10 cellular contexts compared by ENCODE assay signal in the genomic region with DNA sequence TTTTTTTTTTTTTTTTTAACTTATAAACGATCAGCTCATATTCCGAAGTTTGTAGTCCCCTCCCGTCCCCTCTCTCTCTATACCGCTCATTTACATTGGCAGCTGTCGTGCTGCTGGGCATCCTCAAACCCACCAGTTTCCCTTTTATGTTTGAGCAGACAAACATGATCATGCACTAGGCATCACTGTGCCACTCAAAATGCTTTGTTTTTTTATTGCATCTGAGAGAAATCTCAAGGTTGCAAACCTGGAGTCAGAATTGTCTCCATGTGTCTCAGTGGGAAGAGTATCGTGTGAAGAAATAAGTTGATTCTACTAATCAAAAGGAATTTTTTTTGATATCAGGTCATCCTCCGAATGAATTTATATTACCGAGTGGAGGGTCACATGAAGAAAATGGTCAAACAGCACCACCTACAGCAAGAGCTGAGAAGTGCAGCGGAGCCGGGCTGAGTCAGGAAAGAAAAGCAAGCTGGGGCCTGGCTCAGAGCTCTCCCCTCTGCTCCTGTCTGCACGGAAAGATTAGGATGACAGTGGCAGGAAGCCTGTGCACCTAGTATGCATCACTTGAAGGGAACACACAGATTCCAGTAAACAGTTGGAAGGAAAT. TPM values are rescaled to one million over a fixed set of nuclear protein-coding genes. Genes with fewer than 3 reads are reported as not detected.
DNase-seq lines count a peak whose midpoint lies in the region; ATAC-seq, FAIRE-seq and TF ChIP-seq lines count a peak whose summit lies in the region.
"Not testable (repeated sequence)": the region's sequence is repeated elsewhere in the genome, so short reads cannot be mapped to it uniquely, and the experiment has no call there.
"Had no signal": no experiment of that assay in that cellular context is flagged by ENCODE, and none has a peak within 500 bp of the region (broad histone marks: within the 10 kb centered on the region; RNA-seq: fewer than 3 reads in every experiment).

No MANE protein-coding gene starts in this region.

- H3K4me1 ChIP-seq in ACC112 (ENCODE audit: control insufficient read depth, insufficient read depth, low read length, unreplicated experiment); OCI-LY3 (ENCODE audit: low read length); GM12878 (ENCODE audit: control insufficient read depth, insufficient read depth, low read length); heart right ventricle: not testable (repeated sequence)

- H4K20me1 ChIP-seq in OCI-LY3 (ENCODE audit: insufficient read depth, low read length); GM12878 (ENCODE audit: control insufficient read depth, insufficient read depth): not testable (repeated sequence)

- BruUV-seq in GM12878 (replicated peaks; lab: Mats Ljungman, UMichigan), result not testable (repeated sequence)

- FAIRE-seq in GM12878 (lab: Jason Lieb, UNC), result not testable (repeated sequence)

- not testable (repeated sequence) for H3K9ac ChIP-seq in OCI-LY3 (ENCODE audit: low read length); GM12878 (ENCODE audit: control insufficient read depth, insufficient read depth, low read length)

- SMC1A ChIA-PET in GM12878 (lab: Charles Lee; ENCODE audit: uncharacterized antibody, unreplicated experiment), result not testable (repeated sequence)

- not testable (repeated sequence) for H2AFZ ChIP-seq in ACC112 (ENCODE audit: low read length, unreplicated experiment); OCI-LY3 (ENCODE audit: low read depth, low read length); GM12878 (ENCODE audit: control insufficient read depth, low read depth, low read length)

- H3K36me3 ChIP-seq in ACC112 (ENCODE audit: insufficient read depth, low read length); OCI-LY3 (replicated peaks; ENCODE audit: low read depth, low read length); GM12878 (ENCODE audit: control insufficient read depth in 2 of 2, insufficient read depth in 2 of 2, low read length in 1 of 2); heart right ventricle: not testable (repeated sequence)

- TF ChIP-seq CTCF in OCI-LY3 (IDR thresholded peaks at IDR 0.05; ENCODE audit: low read depth, low read length), result peak; percentile 31
- peak in 2 of 3 experiments; percentile 15 to 33; a peak in 3 of 6 replicates for TF ChIP-seq CTCF in GM12878 (IDR thresholded peaks at IDR 0.05 in 2 of 3, conservative IDR thresholded peaks at IDR 0.05 in 1 of 3; ENCODE audit: control insufficient read depth in 2 of 3, extremely low read depth in 1 of 3, insufficient read depth in 1 of 3, low read depth in 3 of 3, low read length in 3 of 3)
- TF ChIP-seq CTCF in heart right ventricle (IDR thresholded peaks at IDR 0.05), result peak; percentile 12 to 69 (median 50)
- not testable (repeated sequence) for TF ChIP-seq CTCF in omental fat pad (IDR thresholded peaks at IDR 0.05)

- not testable (repeated sequence) for TF ChIP-seq EP300 in GM12878 (IDR thresholded peaks at IDR 0.05; ENCODE audit: borderline replicate concordance in 1 of 2, control insufficient read depth in 1 of 2, low read depth in 2 of 2, low read length in 2 of 2)

- DNase-seq in GM12878 (ENCODE audit: low read depth, low spot score); heart right ventricle; omental fat pad (ENCODE audit: low spot score): not testable (repeated sequence)

- POLR2A ChIA-PET in GM12878 (lab: Charles Lee), result not testable (repeated sequence)

- RAD21 ChIA-PET in GM12878 (lab: Charles Lee; ENCODE audit: unreplicated experiment), result not testable (repeated sequence)

- 0% methylated on average over 7 of the region's 11 CpGs for WGBS in GM12878 (ENCODE audit: insufficient coverage, insufficient replicate concordance, low lambda C conversion rate, missing lambda C conversion rate)
- WGBS in heart right ventricle, 2 donors, result 12 to 17% methylated on average over 9 of the region's 11 CpGs

- H3K4me3 ChIP-seq in ACC112 (ENCODE audit: low read depth, low read length) (peak overlapping the region; percentile 62; the same call in 1 of the 2 replicates), OCI-LY3 (ENCODE audit: low read length) (peak overlapping the region; percentile 68)
- H3K4me3 ChIP-seq in GM12878, heart right ventricle: not testable (repeated sequence)

- H3K79me2 ChIP-seq in ACC112 (ENCODE audit: control insufficient read depth, insufficient read depth, low read length, unreplicated experiment); OCI-LY3 (ENCODE audit: low read length); GM12878 (ENCODE audit: control insufficient read depth, insufficient read depth, low read length): not testable (repeated sequence)

- not testable (repeated sequence) for TF ChIP-seq POLR2A in GM12878 (IDR thresholded peaks at IDR 0.05; ENCODE audit: low read depth, low read length)

- CTCF ChIA-PET in GM12878 (lab: Yijun Ruan, JAX), result interaction anchor here (1.1 to 1.3 kb wide), 2 partner anchors 97 to 99 kb away, joined by 3 to 4 read pairs; no protein-coding TSS in a partner anchor

- H3K9me3 ChIP-seq in OCI-LY3 (ENCODE audit: insufficient read depth, low read length); GM12878 (replicated peaks; ENCODE audit: control insufficient read depth, insufficient read depth, low read length); heart right ventricle: not testable (repeated sequence)

- H3K27ac ChIP-seq in ACC112 (ENCODE audit: low read depth, low read length); OCI-LY3 (ENCODE audit: low read length); GM12878 (ENCODE audit: control insufficient read depth, insufficient read depth); heart right ventricle: not testable (repeated sequence)

- ATAC-seq in GM18520 (IDR thresholded peaks at IDR 0.05; ENCODE audit: unreplicated experiment) (peak; percentile 68), GM21529 (IDR thresholded peaks at IDR 0.05; ENCODE audit: unreplicated experiment) (peak; percentile 73), HG03060 (IDR thresholded peaks at IDR 0.05; ENCODE audit: low read depth, unreplicated experiment) (peak; percentile 58), GM12878 (peak; percentile 87), heart right ventricle (peak; percentile 69 to 86 (median 82)), omental fat pad (ENCODE audit: low FRiP score) (peak; percentile 84)

- peak overlapping the region; percentile 81 for H3K4me2 ChIP-seq in OCI-LY3 (ENCODE audit: low read length)
- not testable (repeated sequence) for H3K4me2 ChIP-seq in GM12878 (ENCODE audit: control insufficient read depth, insufficient read depth)

- intact Hi-C loops in GM12878 (cut with micrococcal nuclease; ENCODE audit: unreplicated experiment); heart right ventricle (cut with DNase I): not testable (repeated sequence)

- not testable (repeated sequence) for H3K27me3 ChIP-seq in ACC112 (ENCODE audit: insufficient read depth, low read length); OCI-LY3 (ENCODE audit: low read depth, low read length); GM12878 (replicated peaks in 1 of 2; ENCODE audit: control insufficient read depth in 2 of 2, insufficient read depth in 2 of 2, low read length in 1 of 2); heart right ventricle

- in situ Hi-C loops in GM12878 (cut with MboI), result not testable (repeated sequence)

- TF ChIP-seq RAD21 in GM12878 (IDR thresholded peaks at IDR 0.05; ENCODE audit: insufficient read depth, low read depth, low read length), result not testable (repeated sequence)

TF ChIP-seq in GM12878, 131 proteins besides CTCF, POLR2A, EP300 and RAD21:
- TF ChIP-seq, protein P1, sequence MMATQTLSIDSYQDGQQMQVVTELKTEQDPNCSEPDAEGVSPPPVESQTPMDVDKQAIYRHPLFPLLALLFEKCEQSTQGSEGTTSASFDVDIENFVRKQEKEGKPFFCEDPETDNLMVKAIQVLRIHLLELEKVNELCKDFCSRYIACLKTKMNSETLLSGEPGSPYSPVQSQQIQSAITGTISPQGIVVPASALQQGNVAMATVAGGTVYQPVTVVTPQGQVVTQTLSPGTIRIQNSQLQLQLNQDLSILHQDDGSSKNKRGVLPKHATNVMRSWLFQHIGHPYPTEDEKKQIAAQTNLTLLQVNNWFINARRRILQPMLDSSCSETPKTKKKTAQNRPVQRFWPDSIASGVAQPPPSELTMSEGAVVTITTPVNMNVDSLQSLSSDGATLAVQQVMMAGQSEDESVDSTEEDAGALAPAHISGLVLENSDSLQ (IDR thresholded peaks at IDR 0.05), result peak; percentile 23; the same call in 1 of the 2 replicates
TF ChIP-seq in GM12878: peak in this region for 1; not testable (repeated sequence) for 130.

RNA-seq across cellular contexts. Expression of gene FOXD4L6, which starts 39.9 kb away (rescaled TPM):
- total RNA-seq in GM12878 (2013; cell fraction: nucleolus; rRNA removed), result 0.44 TPM in 1 of 2 replicates, not detected in the other
- total RNA-seq in GM12878 (2014; rRNA removed) (not detected in 2 replicates), GM12878 (2014; rRNA removed; fragmentation: Illumina TruSeq; extraction: Trizol) (not detected in 2 replicates), GM12878 (2021) (not detected in 2 replicates), heart right ventricle (not detected), omental fat pad (1 to 10 TPM in 1 of 4 donors, under 1 TPM in 2, not detected in 1; 0.19 to 1.1 (median 0.25) TPM)
- polyA plus RNA-seq in GM12878 (2011; ENCODE audit: low read depth), result not detected
- polyA plus RNA-seq in GM12878 (2011; rRNA removed) (0.06 TPM in 1 of 2 replicates, not detected in the other), GM12878 (2014; fragmentation: Illumina TruSeq; extraction: Trizol) (not detected in 2 replicates), GM12878 (2014; fragmentation: Nextera tagmentation; extraction: Ambion mirVana) (not detected), GM12878 (2014; rRNA removed) (0.04 TPM in 1 of 2 replicates, not detected in the other), GM12878 (2016; fragmentation: Nextera tagmentation; extraction: Ambion mirVana) (not detected), heart right ventricle (not detected)
- 0.07 TPM in 1 of 2 replicates, not detected in the other for polyA plus RNA-seq in GM12878 (2011; cell fraction: cytosol; rRNA removed)
- polyA plus RNA-seq in GM12878 (2011; cell fraction: nucleus; rRNA removed), result 0.33 and 0.63 TPM in 2 replicates
- polyA plus RNA-seq in GM12878 (2012), result not detected in 2 replicates
- polyA minus RNA-seq in GM12878 (2011; rRNA and poly(A)+ RNA removed), result 0.26 TPM in 1 of 2 replicates, not detected in the other
- not detected in 2 replicates for polyA minus RNA-seq in GM12878 (2011; cell fraction: cytosol; rRNA and poly(A)+ RNA removed)
- 1.1 and 2.1 TPM in 2 replicates for polyA minus RNA-seq in GM12878 (2011; cell fraction: nucleus; rRNA and poly(A)+ RNA removed)
- total RNA-seq: lower leg skin, sigmoid colon had no signal
